Comparison of ENCODE assay signal across 30 cellular contexts in the genomic region with DNA sequence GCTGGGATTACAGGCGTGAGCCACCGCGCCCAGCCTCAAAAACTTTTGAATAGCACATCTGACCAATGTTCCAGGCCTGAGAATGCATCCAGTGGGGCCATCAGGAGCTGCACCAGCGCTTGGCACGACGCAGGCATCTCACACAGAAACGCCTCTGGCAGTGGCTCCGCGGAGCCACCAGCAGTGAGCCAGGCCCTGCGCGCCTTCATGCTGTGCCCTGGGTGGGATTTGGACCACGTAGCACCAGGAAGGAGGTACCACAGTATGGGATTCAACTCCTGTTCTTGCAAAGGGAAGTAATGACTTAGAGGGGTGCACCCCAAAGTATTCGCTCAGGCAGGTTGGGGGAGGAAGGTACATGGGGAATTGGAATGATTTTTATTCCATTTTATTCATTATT. TPM values are rescaled to one million over a fixed set of nuclear protein-coding genes. Genes with fewer than 3 reads are reported as not detected.
A peak's percentile ranks its signal among the peaks of the same experiment; 100 is the strongest.
DNase-seq lines count a peak whose midpoint lies in the region; ATAC-seq, FAIRE-seq and TF ChIP-seq lines count a peak whose summit lies in the region.
"Had no signal": no experiment of that assay in that cellular context is flagged by ENCODE, and none has a peak within 500 bp of the region (broad histone marks: within the 10 kb centered on the region; RNA-seq: fewer than 3 reads in every experiment).

No MANE protein-coding gene starts in this region.

- no peaks in the 10 kb centered on the region for H3K4me1 ChIP-seq in heart left ventricle
- peaks cover 92% of the 10 kb centered on the region for H3K4me1 ChIP-seq in BLaER1
- peaks cover 8 to 93% (median 80%) of the 10 kb centered on the region in 10 experiments for H3K4me1 ChIP-seq in BLaER1 treated with 17β-estradiol and CSF1 and Interleukin-3, amounts not matched to agents 10 nM and 100 nM
- H3K4me1 ChIP-seq in kidney (ENCODE audit: control insufficient read depth in 1 of 2, insufficient read depth in 1 of 2, low read depth in 1 of 2, low read length in 2 of 2) = peaks cover 0 to 4% of the 10 kb centered on the region in 2 donors

- H3K9me3 ChIP-seq in heart left ventricle (no peaks in the 10 kb centered on the region), BLaER1 (no peaks in the 10 kb centered on the region), kidney (ENCODE audit: control insufficient read depth in 1 of 2, low read length in 2 of 2) (no peaks in the 10 kb centered on the region)
- H3K9me3 ChIP-seq in BLaER1 treated with 17β-estradiol and CSF1 and Interleukin-3, amounts not matched to agents 10 nM and 100 nM (replicated peaks in 1 of 11) = no peaks in the 10 kb centered on the region
- H3K9me3 ChIP-seq: BE2C had no signal

- H3K27me3 ChIP-seq in heart left ventricle (peaks cover 0 to 10% (median 0%) of the 10 kb centered on the region in 9 donors), BLaER1 (no peaks in the 10 kb centered on the region)
- H3K27me3 ChIP-seq in BLaER1 treated with 17β-estradiol and CSF1 and Interleukin-3, amounts not matched to agents 10 nM and 100 nM = peaks cover 0 to 13% (median 0%) of the 10 kb centered on the region in 11 experiments; a peak in 6 of 22 replicates
- H3K27me3 ChIP-seq: BE2C had no signal

- H3K36me3 ChIP-seq in heart left ventricle (no peaks in the 10 kb centered on the region), BLaER1 (no peaks in the 10 kb centered on the region), kidney (ENCODE audit: control insufficient read depth in 1 of 2, insufficient read depth in 2 of 2, low read length in 2 of 2) (no peaks in the 10 kb centered on the region)
- H3K36me3 ChIP-seq in BLaER1 treated with 17β-estradiol and CSF1 and Interleukin-3, amounts not matched to agents 10 nM and 100 nM = no peaks in the 10 kb centered on the region
- H3K36me3 ChIP-seq: BE2C had no signal

- H3K9ac ChIP-seq in BLaER1 (no peak overlapping the region), kidney (ENCODE audit: low read length in 2 of 2) (no peak overlapping the region)
- H3K9ac ChIP-seq in BLaER1 treated with 17β-estradiol and CSF1 and Interleukin-3, amounts not matched to agents 10 nM and 100 nM = no peak overlapping the region

- TF ChIP-seq POLR2A in heart left ventricle (IDR thresholded peaks at IDR 0.05) (no peak), H54 (IDR thresholded peaks at IDR 0.05; ENCODE audit: low read depth, low read length) (no peak)

- peaks cover 6% of the 10 kb centered on the region; the same call in 1 of the 2 replicates for H4K20me1 ChIP-seq in BLaER1
- peaks cover 0 to 27% (median 7%) of the 10 kb centered on the region in 11 experiments; a peak in 11 of 22 replicates for H4K20me1 ChIP-seq in BLaER1 treated with 17β-estradiol and CSF1 and Interleukin-3, amounts not matched to agents 10 nM and 100 nM

- DNase-seq in Right ventricle myocardium inferior (ENCODE audit: missing footprints) = peak; percentile 1
- DNase-seq in heart left ventricle = no peak
- DNase-seq in kidney = peak; percentile 43
- no peak for DNase-seq in H54 (ENCODE audit: insufficient read length, low spot score)
- DNase-seq: 8988T; ACHN; BE2C; C1 segment of cervical spinal cord; CD4-positive, alpha-beta memory T cell; CD4-positive, CD25-positive, alpha-beta regulatory T cell; CD8-positive, alpha-beta memory T cell; COR-L47; DMS 273 treated with DMSO at 0.1 percent for 48 hours; DMS153; DMS53; DND-41; EL; GDM1 had no signal

- 0 out of 2 replicates have a peak overlapping the region, but pooled peaks have one; percentile 12 for H3K4me2 ChIP-seq in BLaER1
- peak overlapping the region in 9 of 11 experiments; percentile 12 to 59 (median 52); a peak in 14 of 22 replicates for H3K4me2 ChIP-seq in BLaER1 treated with 17β-estradiol and CSF1 and Interleukin-3, amounts not matched to agents 10 nM and 100 nM

- intact Hi-C loops in Right ventricle myocardium inferior (cut with DNase I) (no loop called here), heart left ventricle (cut with DNase I) (no loop called here), kidney (cut with DNase I) (no loop called here)

- TF ChIP-seq CTCF in heart left ventricle (IDR thresholded peaks at IDR 0.05) = no peak
- no peak for TF ChIP-seq CTCF in kidney (IDR thresholded peaks at IDR 0.05; ENCODE audit: borderline replicate concordance, extremely low read depth, insufficient read depth)

- FAIRE-seq in kidney (lab: Jason Lieb, UNC) (no peak), H54 (lab: Jason Lieb, UNC) (no peak)
- FAIRE-seq: A204.1, GM12878, GM12892, GM18507, GM19239 had no signal

- no peak overlapping the region for H3K27ac ChIP-seq in heart left ventricle
- no peak overlapping the region for H3K27ac ChIP-seq in BLaER1
- peak overlapping the region in 4 of 11 experiments; percentile 3 to 29 (median 12); a peak in 3 of 22 replicates for H3K27ac ChIP-seq in BLaER1 treated with 17β-estradiol and CSF1 and Interleukin-3, amounts not matched to agents 10 nM and 100 nM
- no peak overlapping the region for H3K27ac ChIP-seq in kidney (ENCODE audit: low read depth in 2 of 2, low read length in 2 of 2)

- WGBS in heart left ventricle, 4 donors = 84 to 90% (median 88%) methylated on average over 13 of the region's 13 CpGs

- ATAC-seq in Right ventricle myocardium inferior (no peak), heart left ventricle (no peak), GM18511 (IDR thresholded peaks at IDR 0.05; ENCODE audit: unreplicated experiment) (no peak)
- ATAC-seq: GM12878 had no signal

- H3K4me3 ChIP-seq in heart left ventricle (no peak overlapping the region), BLaER1 (no peak overlapping the region), kidney (ENCODE audit: low read length in 2 of 2) (no peak overlapping the region)
- no peak overlapping the region for H3K4me3 ChIP-seq in BLaER1 treated with 17β-estradiol and CSF1 and Interleukin-3, amounts not matched to agents 10 nM and 100 nM
- H3K4me3 ChIP-seq: GM12878 had no signal

RNA-seq across cellular contexts. Expression of a gene that starts 3.0 kb away (rescaled TPM):
- total RNA-seq in Right ventricle myocardium inferior (not detected), heart left ventricle (under 1 TPM in 1 of 9 donors, not detected in 8; 0.04 TPM), kidney (2.3 TPM)
- polyA plus RNA-seq in heart left ventricle (not detected), kidney (ENCODE audit: insufficient read depth, low read depth, low replicate concordance) (0.84 TPM)
- total RNA-seq: A673; CD4-positive, alpha-beta memory T cell; CD4-positive, CD25-positive, alpha-beta regulatory T cell; CD8-positive, alpha-beta memory T cell; Daoy had no signal
- polyA plus RNA-seq: AG04450; CD14-positive monocyte; CD4-positive, alpha-beta memory T cell; CD4-positive, CD25-positive, alpha-beta regulatory T cell; CD8-positive, alpha-beta memory T cell had no signal

RNA-seq across cellular contexts. Expression of a gene that starts 26.5 kb away (rescaled TPM):
- total RNA-seq in Right ventricle myocardium inferior = 48.6 TPM
- 10 to 100 TPM; 24.1 to 52.0 (median 31.7) TPM for total RNA-seq in heart left ventricle
- polyA plus RNA-seq in heart left ventricle = 10 to 100 TPM; 31.5 to 80.2 TPM
- 11.6 TPM for total RNA-seq in kidney
- polyA plus RNA-seq in kidney (ENCODE audit: insufficient read depth, low read depth, low replicate concordance) = 11.9 TPM

RNA-seq across cellular contexts. Expression of a gene that starts 55.3 kb away (rescaled TPM):
- 8.3 TPM for total RNA-seq in Right ventricle myocardium inferior
- 1 to 10 TPM; 4.8 to 7.8 (median 5.9) TPM for total RNA-seq in heart left ventricle
- polyA plus RNA-seq in heart left ventricle = 1 to 10 TPM; 4.3 to 9.9 TPM
- total RNA-seq in kidney = 10.1 TPM
- polyA plus RNA-seq in kidney (ENCODE audit: insufficient read depth, low read depth, low replicate concordance) = 4.0 TPM

Comparison
In these comparisons a context has a peak if more than half of its experiments do, and no peak if none do; other contexts are left out.
1. DNase-seq: peak in Right ventricle myocardium inferior (single experiment) and kidney (single experiment); none in heart left ventricle (0 of 5) and H54 (single experiment).